ENCODE assay signal across 9 cellular contexts in genomic region chr1:94384485-94385353, GRCh38. TPM values are rescaled to one million over a fixed set of nuclear protein-coding genes. Genes with fewer than 3 reads are reported as not detected.
DNase-seq lines count a peak whose midpoint lies in the region; ATAC-seq, FAIRE-seq and TF ChIP-seq lines count a peak whose summit lies in the region.
"Had no signal": no experiment of that assay in that cellular context is flagged by ENCODE, and none has a peak within 500 bp of the region (broad histone marks: within the 10 kb centered on the region; RNA-seq: fewer than 3 reads in every experiment).

No MANE protein-coding gene starts in this region.

- H3K9ac ChIP-seq in DND-41 (ENCODE audit: low read depth, low read length): peak overlapping the region; percentile 48

- TF ChIP-seq CTCF in DND-41 (IDR thresholded peaks at IDR 0.05; ENCODE audit: borderline replicate concordance, extremely low read depth, low read length, poor library complexity, severe bottlenecking): no peak
- TF ChIP-seq CTCF in D721Med (IDR thresholded peaks at IDR 0.05; ENCODE audit: insufficient read depth, missing control alignments): no peak
- TF ChIP-seq CTCF in vagina (IDR thresholded peaks at IDR 0.05): no peak

- H3K36me3 Mint-ChIP-seq in activated naive CD8-positive, alpha-beta T cell treated with anti-CD3 and anti-CD28 coated beads, Interleukin-2, amount 50 U/mL, for 24 hours (ENCODE audit: low read depth): no peaks in the 10 kb centered on the region
- H3K36me3 Mint-ChIP-seq in naive thymus-derived CD8-positive, alpha-beta T cell: peaks cover 0 to 14% (median 6%) of the 10 kb centered on the region in 3 donors

- H3K27me3 ChIP-seq in DND-41 (ENCODE audit: insufficient read depth, low read length, poor library complexity) (no peaks in the 10 kb centered on the region), vagina (no peaks in the 10 kb centered on the region)

- H2AFZ ChIP-seq in DND-41 (ENCODE audit: low read depth, low read length): peak overlapping the region; percentile 92

- H3K4me3 ChIP-seq in DND-41 (ENCODE audit: low read depth in 1 of 2, low read length in 2 of 2) (peak overlapping the region in 1 of 2 experiments; percentile 45; a peak in 2 of 4 replicates), vagina (no peak overlapping the region)

- H3K4me2 ChIP-seq in DND-41 (ENCODE audit: insufficient read depth, low read length): peak overlapping the region; percentile 65

- FAIRE-seq in D721Med (lab: Jason Lieb, UNC): no peak

- in situ Hi-C loops in G401 (cut with HindIII; ENCODE audit: low sequenced_read_pairs): no loop called here

- H3K9me3 ChIP-seq in DND-41 (ENCODE audit: insufficient read depth, low read length, severe bottlenecking) (peaks cover 4% of the 10 kb centered on the region), vagina (no peaks in the 10 kb centered on the region)

- no peaks in the 10 kb centered on the region for H4K20me1 ChIP-seq in DND-41 (ENCODE audit: insufficient read depth, low read length)

- no peak for TF ChIP-seq POLR2A in vagina (IDR thresholded peaks at IDR 0.05)

- intact Hi-C loops in vagina (cut with DNase I): no loop called here

- peak overlapping the region; percentile 47 for H3K4me3 Mint-ChIP-seq in activated naive CD8-positive, alpha-beta T cell treated with anti-CD3 and anti-CD28 coated beads, Interleukin-2, amount 50 U/mL, for 24 hours
- H3K4me3 Mint-ChIP-seq in naive thymus-derived CD8-positive, alpha-beta T cell: peak overlapping the region; percentile 60 to 86 (median 70)

- H3K79me2 ChIP-seq in DND-41 (ENCODE audit: insufficient read depth, low read length): no peaks in the 10 kb centered on the region

- peak; percentile 88 for ATAC-seq in DND-41 (ENCODE audit: insufficient read depth, low read depth)
- no peak for ATAC-seq in activated naive CD8-positive, alpha-beta T cell treated with anti-CD3 and anti-CD28 coated beads, Interleukin-2, amount 50 U/mL, for 24 hours
- ATAC-seq in naive thymus-derived CD8-positive, alpha-beta T cell: peak; percentile 74 to 81
- ATAC-seq in GM21737 (IDR thresholded peaks at IDR 0.05; ENCODE audit: unreplicated experiment): no peak

- H3K27me3 Mint-ChIP-seq in activated naive CD8-positive, alpha-beta T cell treated with anti-CD3 and anti-CD28 coated beads, Interleukin-2, amount 50 U/mL, for 24 hours: no peaks in the 10 kb centered on the region
- H3K27me3 Mint-ChIP-seq in naive thymus-derived CD8-positive, alpha-beta T cell: no peaks in the 10 kb centered on the region

- H3K9me3 Mint-ChIP-seq in activated naive CD8-positive, alpha-beta T cell treated with anti-CD3 and anti-CD28 coated beads, Interleukin-2, amount 50 U/mL, for 24 hours: peaks cover 5% of the 10 kb centered on the region
- peaks cover 0 to 12% (median 6%) of the 10 kb centered on the region in 9 donors for H3K9me3 Mint-ChIP-seq in naive thymus-derived CD8-positive, alpha-beta T cell

- peaks cover 41% of the 10 kb centered on the region for H3K4me1 ChIP-seq in DND-41 (ENCODE audit: insufficient read depth, low read length)
- H3K4me1 ChIP-seq in vagina: no peaks in the 10 kb centered on the region

- H3K36me3 ChIP-seq in DND-41 (ENCODE audit: insufficient read depth, low read length) (no peaks in the 10 kb centered on the region), vagina (no peaks in the 10 kb centered on the region)

- peaks cover 29% of the 10 kb centered on the region for H3K4me1 Mint-ChIP-seq in activated naive CD8-positive, alpha-beta T cell treated with anti-CD3 and anti-CD28 coated beads, Interleukin-2, amount 50 U/mL, for 24 hours
- H3K4me1 Mint-ChIP-seq in naive thymus-derived CD8-positive, alpha-beta T cell: peaks cover 12 to 28% (median 23%) of the 10 kb centered on the region in 4 donors

- H3K27ac ChIP-seq in DND-41 (ENCODE audit: low read length) (peak overlapping the region; percentile 91), vagina (no peak overlapping the region)

- DNase-seq in DND-41 (peak; percentile 72), KG1 (lab: John Stamatoyannopoulos, UW) (peak; percentile 21), G401 (ENCODE audit: low spot score) (no peak), D721Med (ENCODE audit: insufficient read length, low spot score) (no peak), vagina (ENCODE audit: extremely low spot score in 2 of 2) (no peak)
- no peak for DNase-seq in activated naive CD8-positive, alpha-beta T cell treated with anti-CD3 and anti-CD28 coated beads, Interleukin-2, amount 50 U/mL, for 24 hours
- DNase-seq in naive thymus-derived CD8-positive, alpha-beta T cell: peak in 4 of 10 donors; percentile 5 to 43 (median 35)
- DNase-seq: hippocampal formation had no signal

- peak overlapping the region; percentile 85 for H3K27ac Mint-ChIP-seq in activated naive CD8-positive, alpha-beta T cell treated with anti-CD3 and anti-CD28 coated beads, Interleukin-2, amount 50 U/mL, for 24 hours
- H3K27ac Mint-ChIP-seq in naive thymus-derived CD8-positive, alpha-beta T cell: peak overlapping the region; percentile 62 to 94 (median 89)

- POLR2A ChIA-PET in naive thymus-derived CD8-positive, alpha-beta T cell (lab: Charles Lee): interaction anchor here (2.0 kb wide), 1 partner anchor 34 kb away, joined by 12 read pairs; the partner anchor contains the start of gene ABCD3

RNA-seq across cellular contexts. Expression of gene ABCD3, which starts 33.5 kb away (rescaled TPM):
- total RNA-seq in naive thymus-derived CD8-positive, alpha-beta T cell: 10 to 100 TPM; 27.6 to 32.9 TPM
- 10 to 100 TPM; 27.3 to 31.6 (median 27.7) TPM for polyA plus RNA-seq in naive thymus-derived CD8-positive, alpha-beta T cell
- 21.9 and 23.6 TPM in 2 replicates for total RNA-seq in G401 (2014; rRNA removed; shearing (Covaris generic))
- total RNA-seq in vagina: 16.2 TPM

Comparison
In these comparisons a context has a peak if more than half of its experiments do, and no peak if none do; other contexts are left out.
1. ATAC-seq: peak in DND-41 (single experiment) and naive thymus-derived CD8-positive, alpha-beta T cell (2 of 2); none in activated naive CD8-positive, alpha-beta T cell treated with anti-CD3 and anti-CD28 coated beads, Interleukin-2, amount 50 U/mL, for 24 hours (single experiment) and GM21737 (single experiment).
2. DNase-seq: peak in DND-41 (single experiment) and KG1 (single experiment); none in activated naive CD8-positive, alpha-beta T cell treated with anti-CD3 and anti-CD28 coated beads, Interleukin-2, amount 50 U/mL, for 24 hours (single experiment), G401 (single experiment), D721Med (single experiment) and vagina (0 of 2).